1 cellular context compared by ENCODE assay signal in genomic region chr9:98080780-98081179, GRCh38.
TF ChIP-seq lines count a peak whose summit lies in the region.

No MANE protein-coding gene starts in this region.

TF ChIP-seq in A549, 52 proteins besides CTCF, POLR2A, EP300 and RAD21 (continued from another document):
- TF ChIP-seq EHF (CRISPR knock-in tag; IDR thresholded peaks at IDR 0.05): no peak
- TF ChIP-seq ZC3H11A (IDR thresholded peaks at IDR 0.05): no peak
- no peak for TF ChIP-seq NFE2L2 (conservative IDR thresholded peaks at IDR 0.05; ENCODE audit: low read length)
- TF ChIP-seq NPAS2 (CRISPR knock-in tag; IDR thresholded peaks at IDR 0.05; ENCODE audit: borderline replicate concordance): no peak
- TF ChIP-seq HDAC2 (IDR thresholded peaks at IDR 0.05): no peak
